Comparison of ENCODE assay signal across 8 cellular contexts in genomic region chr1:114757455-114758250, GRCh38. TPM values are rescaled to one million over a fixed set of nuclear protein-coding genes. Genes with fewer than 3 reads are reported as not detected.
DNase-seq lines count a peak whose midpoint lies in the region; ATAC-seq and TF ChIP-seq lines count a peak whose summit lies in the region.

Gene CSDE1 (minus strand): TSS chr1:114757984. CDS start chr1:114739890, 18,094 bp downstream.

- H3K79me2 ChIP-seq in H9 (ENCODE audit: insufficient read depth, low read length): peaks cover 42% of the 10 kb centered on the region

- peak within 1 kb of the TSS; percentile 26 for H2AFZ ChIP-seq in H9 (ENCODE audit: low read length)

- WGBS in H9 (ENCODE audit: extremely low coverage, insufficient read length, low lambda C conversion rate): no CpG with 5 or more reads among the region's 50 CpGs

- in situ Hi-C loops in G401 (cut with HindIII; ENCODE audit: low sequenced_read_pairs): no loop called here

- peaks cover 1% of the 10 kb centered on the region; the same call in 1 of the 2 replicates for H3K27me3 Mint-ChIP-seq in H9 (ENCODE audit: low read depth)
- H3K27me3 Mint-ChIP-seq in natural killer cell treated with Interleukin-12 subunit alpha and Interleukin-12 subunit beta and Interleukin-15 and Interleukin-18, amount 100 ng/mL, for 72 hours: no peaks in the 10 kb centered on the region

- H4K20me1 ChIP-seq in H9 (ENCODE audit: control insufficient read depth, insufficient read depth, insufficient read length): no peaks in the 10 kb centered on the region

- ATAC-seq in natural killer cell treated with Interleukin-12 subunit alpha and Interleukin-12 subunit beta and Interleukin-15 and Interleukin-18, amount 100 ng/mL, for 72 hours: peak; percentile 94 to 95
- peak; percentile 89 for ATAC-seq in stimulated activated naive CD8-positive, alpha-beta T cell treated with anti-CD3 and anti-CD28 coated beads, Interleukin-15, Interleukin-2, amounts not matched to agents 100 U/mL and 50 U/mL, for 24 hours

- H3K4me2 ChIP-seq in H9 (ENCODE audit: insufficient read depth, insufficient read length, low read length): peak within 1 kb of the TSS; percentile 77

- no peak within 1 kb of the TSS for H2BK15ac ChIP-seq in H9 (ENCODE audit: low read depth, low read length)

- H3K4me1 Mint-ChIP-seq in H9: peaks cover 38 to 46% of the 10 kb centered on the region in 2 experiments
- H3K4me1 Mint-ChIP-seq in natural killer cell treated with Interleukin-12 subunit alpha and Interleukin-12 subunit beta and Interleukin-15 and Interleukin-18, amount 100 ng/mL, for 72 hours (ENCODE audit: low read depth in 2 of 2): peaks cover 43% of the 10 kb centered on the region in 2 donors

- no peaks in the 10 kb centered on the region for H3K27me3 ChIP-seq in H9 (ENCODE audit: insufficient read depth, low read length)

- peak within 1 kb of the TSS; percentile 100 for H3K4me3 Mint-ChIP-seq in H9
- peak within 1 kb of the TSS; percentile 91 for H3K4me3 Mint-ChIP-seq in natural killer cell treated with Interleukin-12 subunit alpha and Interleukin-12 subunit beta and Interleukin-15 and Interleukin-18, amount 100 ng/mL, for 72 hours

- peak within 1 kb of the TSS; percentile 93 for H3K18ac ChIP-seq in H9 (ENCODE audit: insufficient read length, low read depth, low read length)

- H2BK20ac ChIP-seq in H9 (ENCODE audit: low read depth, low read length, poor library complexity, severe bottlenecking): no peak within 1 kb of the TSS

- H4K8ac ChIP-seq in H9 (replicated peaks; ENCODE audit: insufficient read length, low read depth, low read length): peak within 1 kb of the TSS; percentile 85

- H3K23me2 ChIP-seq in H9 (ENCODE audit: insufficient read length, low read depth, low read length, poor library complexity, severe bottlenecking): peaks cover 3% of the 10 kb centered on the region

- peak within 1 kb of the TSS; percentile 100 for H3K27ac Mint-ChIP-seq in H9
- peak within 1 kb of the TSS; percentile 98 to 100 for H3K27ac Mint-ChIP-seq in natural killer cell treated with Interleukin-12 subunit alpha and Interleukin-12 subunit beta and Interleukin-15 and Interleukin-18, amount 100 ng/mL, for 72 hours

- no peaks in the 10 kb centered on the region for H3K79me1 ChIP-seq in H9 (ENCODE audit: insufficient read depth, low read depth, low read length, poor library complexity, severe bottlenecking)

- peak within 1 kb of the TSS; percentile 94; the same call in 1 of the 2 replicates for H3K4ac ChIP-seq in H9 (ENCODE audit: low read depth, low read length)

- peaks cover 9% of the 10 kb centered on the region; the same call in 1 of the 2 replicates for H3K4me1 ChIP-seq in H9 (ENCODE audit: insufficient read depth, low read length)

- H3K14ac ChIP-seq in H9 (ENCODE audit: insufficient read depth, low read length): peak within 1 kb of the TSS; percentile 97

- H3K36me3 Mint-ChIP-seq in H9 (ENCODE audit: insufficient read depth in 1 of 3, low read depth in 3 of 3): peaks cover 12 to 33% (median 26%) of the 10 kb centered on the region in 3 experiments
- H3K36me3 Mint-ChIP-seq in natural killer cell treated with Interleukin-12 subunit alpha and Interleukin-12 subunit beta and Interleukin-15 and Interleukin-18, amount 100 ng/mL, for 72 hours: peaks cover 13% of the 10 kb centered on the region

- H3K9ac ChIP-seq in H9 (ENCODE audit: extremely low read depth, insufficient read length, low read length): peak within 1 kb of the TSS; percentile 98

- peak within 1 kb of the TSS; percentile 37 for H2AK5ac ChIP-seq in H9 (ENCODE audit: insufficient read length, low read length)

- H4K91ac ChIP-seq in H9 (ENCODE audit: insufficient read length, low read depth, low read length): peak within 1 kb of the TSS; percentile 54

- DNase-seq in G401 (ENCODE audit: low spot score) (peak; percentile 97), H9 (peak; percentile 98), M059J (ENCODE audit: low read depth) (peak; percentile 98), SHP77 (lab: John Stamatoyannopoulos, UW) (peak; percentile 96), fibroblast of peridontal ligament (ENCODE audit: extremely low read depth) (peak; percentile 99)
- DNase-seq in activated effector memory CD4-positive, alpha-beta T cell treated with Interleukin-2 at 50 U/mL for 16 hours: peak; percentile 96
- DNase-seq in natural killer cell treated with Interleukin-12 subunit alpha and Interleukin-12 subunit beta and Interleukin-15 and Interleukin-18, amount 100 ng/mL, for 72 hours (ENCODE audit: low spot score): peak; percentile 97
- DNase-seq in stimulated activated naive CD8-positive, alpha-beta T cell treated with anti-CD3 and anti-CD28 coated beads, Interleukin-15, Interleukin-2, amounts not matched to agents 100 U/mL and 50 U/mL, for 24 hours: peak; percentile 96

- peak within 1 kb of the TSS; percentile 94 for H2BK5ac ChIP-seq in H9 (ENCODE audit: insufficient read length, low read length)

- H3K9me3 Mint-ChIP-seq in H9: no peaks in the 10 kb centered on the region; a peak in 2 of 5 replicates
- H3K9me3 Mint-ChIP-seq in natural killer cell treated with Interleukin-12 subunit alpha and Interleukin-12 subunit beta and Interleukin-15 and Interleukin-18, amount 100 ng/mL, for 72 hours: peaks cover 3% of the 10 kb centered on the region

- H3K27ac ChIP-seq in H9 (ENCODE audit: insufficient read length, low read depth, low read length): peak within 1 kb of the TSS; percentile 76

- peak within 1 kb of the TSS; percentile 63 for H3T11ph ChIP-seq in H9 (ENCODE audit: low read length)

- no peak within 1 kb of the TSS for H3K23ac ChIP-seq in H9 (ENCODE audit: insufficient read length, low read depth, low read length)

- H3K9me3 ChIP-seq in H9 (ENCODE audit: control insufficient read depth, low read depth, low read length): no peaks in the 10 kb centered on the region

- no peak within 1 kb of the TSS for H2BK12ac ChIP-seq in H9 (ENCODE audit: insufficient read length, low read depth, low read length)

- H3K56ac ChIP-seq in H9 (ENCODE audit: insufficient read length, low read depth, low read length): peak within 1 kb of the TSS; percentile 95

- H4K5ac ChIP-seq in H9 (ENCODE audit: insufficient read length, low read depth, low read length): peak within 1 kb of the TSS; percentile 97

- H2BK120ac ChIP-seq in H9 (ENCODE audit: low read depth, low read length, poor library complexity, severe bottlenecking): peak within 1 kb of the TSS; percentile 99

- TF ChIP-seq CTCF in H9 (conservative IDR thresholded peaks at IDR 0.05): peak; percentile 67

RNA-seq across cellular contexts. Expression of gene CSDE1, which starts in this region (rescaled TPM):
- total RNA-seq in G401 (2014; rRNA removed; shearing (Covaris generic)): 170 and 190 TPM in 2 replicates
- total RNA-seq in H9 (2021): 630 and 645 TPM in 2 replicates
- 322 and 732 TPM in 2 replicates for total RNA-seq in M059J (2014; rRNA removed; shearing (Covaris generic))
- 100 to 1,000 TPM; 408 to 410 TPM for total RNA-seq in natural killer cell treated with Interleukin-12 subunit alpha and Interleukin-12 subunit beta and Interleukin-15 and Interleukin-18, amount 100 ng/mL, for 72 hours

Comparison
In these comparisons a context has a peak if more than half of its experiments do, and no peak if none do; other contexts are left out.
1. Peak in every context shown above with its lines: DNase-seq, ATAC-seq and H3K27ac ChIP-seq.